17 cellular contexts compared by ENCODE assay signal in genomic region chr4:23835814-23836478, GRCh38. TPM values are rescaled to one million over a fixed set of nuclear protein-coding genes. Genes with fewer than 3 reads are reported as not detected.
"Had no signal": no experiment of that assay in that cellular context is flagged by ENCODE, and none has a peak within 500 bp of the region (broad histone marks: within the 10 kb centered on the region; RNA-seq: fewer than 3 reads in every experiment).

No MANE protein-coding gene starts in this region.

- ATAC-seq: activated CD8-positive, alpha-beta T cell treated with anti-CD3 and anti-CD28 coated beads, Interleukin-2, amount 10 ng/mL, durations not matched to agents 7 days and 5 days; body of pancreas; esophagus mucosa; naive thymus-derived CD4-positive, alpha-beta T cell; sciatic nerve had no signal

- H3K9me3 Mint-ChIP-seq: activated CD4-positive, alpha-beta T cell treated with anti-CD3 and anti-CD28 coated beads, Interleukin-2, amount 10 ng/mL, durations not matched to agents 24 days and 14 days; activated naive CD8-positive, alpha-beta T cell treated with anti-CD3 and anti-CD28 coated beads for 36 hours had no signal

- H3K4me1 Mint-ChIP-seq: activated CD4-positive, alpha-beta T cell treated with anti-CD3 and anti-CD28 coated beads, Interleukin-2, amount 10 ng/mL, durations not matched to agents 24 days and 14 days; activated naive CD8-positive, alpha-beta T cell treated with anti-CD3 and anti-CD28 coated beads for 36 hours; central memory CD8-positive, alpha-beta T cell; naive thymus-derived CD4-positive, alpha-beta T cell had no signal

- H3K27ac Mint-ChIP-seq: activated CD4-positive, alpha-beta T cell treated with anti-CD3 and anti-CD28 coated beads, Interleukin-2, amount 10 ng/mL, durations not matched to agents 24 days and 14 days; activated CD8-positive, alpha-beta T cell treated with anti-CD3 and anti-CD28 coated beads, Interleukin-2, amount 10 ng/mL, durations not matched to agents 7 days and 5 days; activated naive CD8-positive, alpha-beta T cell treated with anti-CD3 and anti-CD28 coated beads for 36 hours; naive thymus-derived CD4-positive, alpha-beta T cell had no signal

- H3K36me3 ChIP-seq: neutrophil, uterus had no signal

- H3K4me3 Mint-ChIP-seq: activated CD4-positive, alpha-beta T cell treated with anti-CD3 and anti-CD28 coated beads, Interleukin-2, amount 10 ng/mL, durations not matched to agents 24 days and 14 days; activated CD8-positive, alpha-beta T cell treated with anti-CD3 and anti-CD28 coated beads, Interleukin-2, amount 10 ng/mL, durations not matched to agents 7 days and 5 days; activated naive CD8-positive, alpha-beta T cell treated with anti-CD3 and anti-CD28 coated beads for 36 hours; central memory CD8-positive, alpha-beta T cell; naive thymus-derived CD4-positive, alpha-beta T cell had no signal

- H3K9me3 ChIP-seq: body of pancreas, neutrophil, uterus had no signal

- DNase-seq: activated CD4-positive, alpha-beta T cell treated with anti-CD3 and anti-CD28 coated beads, Interleukin-2, amount 10 ng/mL, durations not matched to agents 24 days and 14 days; activated CD4-positive, CD25-positive, alpha-beta regulatory T cell; activated CD8-positive, alpha-beta memory T cell treated with anti-CD3 and anti-CD28 coated beads, Interleukin-2, amount 50 U/mL, for 48 hours; activated CD8-positive, alpha-beta T cell treated with anti-CD3 and anti-CD28 coated beads, Interleukin-2, amount 10 ng/mL, durations not matched to agents 7 days and 5 days; activated gamma-delta T cell treated with Interleukin-2 at 50 U/mL for 16 hours; activated naive CD8-positive, alpha-beta T cell treated with anti-CD3 and anti-CD28 coated beads for 36 hours; amygdala; body of pancreas; hypothalamus; naive thymus-derived CD4-positive, alpha-beta T cell; stimulated activated CD4-positive, alpha-beta T cell treated with anti-CD3 and anti-CD28 coated beads, Interleukin-1b, Interleukin-23, amount 100 ng/mL, for 48 hours; uterus had no signal

- H3K36me3 Mint-ChIP-seq: activated naive CD8-positive, alpha-beta T cell treated with anti-CD3 and anti-CD28 coated beads for 36 hours; naive thymus-derived CD4-positive, alpha-beta T cell had no signal

- H3K4me1 ChIP-seq: uterus had no signal

- H3K27ac ChIP-seq: body of pancreas, coronary artery, neutrophil, uterus had no signal

- H3K27me3 Mint-ChIP-seq: activated CD4-positive, alpha-beta T cell treated with anti-CD3 and anti-CD28 coated beads, Interleukin-2, amount 10 ng/mL, durations not matched to agents 24 days and 14 days; activated naive CD8-positive, alpha-beta T cell treated with anti-CD3 and anti-CD28 coated beads for 36 hours; central memory CD8-positive, alpha-beta T cell had no signal

- H3K4me3 ChIP-seq: body of pancreas, coronary artery, uterus had no signal

- H3K27me3 ChIP-seq: body of pancreas, neutrophil, uterus had no signal

RNA-seq across cellular contexts. Expression of gene PPARGC1A, which starts 53.9 kb away (rescaled TPM):
- total RNA-seq: activated CD4-positive, alpha-beta T cell treated with anti-CD3 and anti-CD28 coated beads, Interleukin-2, amount 10 ng/mL, durations not matched to agents 24 days and 14 days; activated CD8-positive, alpha-beta T cell treated with anti-CD3 and anti-CD28 coated beads, Interleukin-2, amount 10 ng/mL, durations not matched to agents 7 days and 5 days; activated naive CD8-positive, alpha-beta T cell treated with anti-CD3 and anti-CD28 coated beads for 36 hours; naive thymus-derived CD4-positive, alpha-beta T cell had no signal
- polyA plus RNA-seq: naive thymus-derived CD4-positive, alpha-beta T cell had no signal
